ENCODE assay signal across 1 cellular context in genomic region chr15:62046064-62046779, GRCh38.
TF ChIP-seq lines count a peak whose summit lies in the region.

No MANE protein-coding gene starts in this region.

TF ChIP-seq in SK-N-SH treated with all-trans-retinoic acid at 6 μM for 48 hours, 23 proteins besides CTCF, POLR2A, EP300 and RAD21 (continued from another document):
- TF ChIP-seq CREB5 (CRISPR knock-in tag; IDR thresholded peaks at IDR 0.05; ENCODE audit: low read depth), result no peak
- TF ChIP-seq ZNF565 (CRISPR knock-in tag; conservative IDR thresholded peaks at IDR 0.05; ENCODE audit: low read depth), result no peak
- no peak for TF ChIP-seq PPARA (CRISPR knock-in tag; IDR thresholded peaks at IDR 0.05; ENCODE audit: borderline replicate concordance)
- TF ChIP-seq TCF4 (CRISPR knock-in tag; IDR thresholded peaks at IDR 0.05; ENCODE audit: borderline replicate concordance), result no peak
